Comparison of ENCODE assay signal across 8 cellular contexts in the genomic region with DNA sequence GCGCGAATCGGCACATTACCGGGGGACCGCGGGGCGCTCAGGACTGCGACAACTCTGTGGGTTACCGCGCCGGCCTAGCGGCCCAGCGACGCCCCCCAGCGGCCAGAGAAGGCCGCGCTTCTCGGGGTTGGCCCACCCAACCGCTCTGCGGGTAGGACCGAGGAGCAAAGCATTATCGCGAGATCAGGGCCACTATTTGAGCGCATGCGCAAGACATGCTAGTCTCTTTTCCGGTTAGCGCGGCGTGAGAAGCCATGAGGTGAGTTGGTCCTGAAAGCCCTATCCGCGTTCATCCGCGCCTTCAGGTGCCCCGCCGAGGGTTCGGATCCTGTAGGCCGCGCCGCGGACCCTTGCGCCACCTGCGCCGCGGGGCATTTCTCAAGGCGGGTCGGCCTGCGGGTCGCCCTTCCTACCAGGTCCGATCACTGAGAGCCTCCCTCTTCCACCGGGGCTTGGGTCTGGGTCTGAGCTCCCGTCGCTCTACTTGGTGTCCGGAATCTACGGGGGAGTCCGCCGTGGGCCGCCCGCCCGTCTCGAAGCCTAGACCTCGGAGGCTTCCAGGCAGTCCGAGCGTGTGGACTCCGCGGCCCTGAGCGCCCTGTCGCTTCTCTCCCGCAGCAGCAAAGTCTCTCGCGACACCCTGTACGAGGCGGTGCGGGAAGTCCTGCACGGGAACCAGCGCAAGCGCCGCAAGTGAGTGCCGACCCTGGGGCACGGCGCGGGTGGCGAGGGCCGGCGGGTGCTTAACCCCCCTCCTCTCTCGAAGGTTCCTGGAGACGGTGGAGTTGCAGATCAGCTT. TPM values are rescaled to one million over a fixed set of nuclear protein-coding genes. Genes with fewer than 3 reads are reported as not detected.
DNase-seq lines count a peak whose midpoint lies in the region; ATAC-seq and TF ChIP-seq lines count a peak whose summit lies in the region.

RPL10A (plus strand) TSS at position 221 of the 799 bp plus-strand sequence; CDS start at position 255, 34 bp downstream.

- peaks cover 35% of the 10 kb centered on the region for H3K4me1 Mint-ChIP-seq in CD14-positive monocyte

- 0% methylated on average over 42 of the region's 86 CpGs for WGBS in lower leg skin, 2 donors

- DNase-seq in CD14-positive monocyte (ENCODE audit: low spot score) (peak; percentile 97), NCI-H774 (lab: John Stamatoyannopoulos, UW) (peak; percentile 95), dermis microvascular lymphatic vessel endothelial cell (ENCODE audit: low read depth in 2 of 2) (peak; percentile 96 to 97), lower leg skin (ENCODE audit: low spot score in 2 of 2) (peak; percentile 96 to 99)
- DNase-seq in activated CD4-positive, alpha-beta T cell treated with anti-CD3 and anti-CD28 coated beads, Interleukin-2, amount 50 U/mL, for 48 hours, result peak; percentile 95 to 96
- DNase-seq in stimulated activated CD4-positive, alpha-beta T cell treated with anti-CD3 and anti-CD28 coated beads, Interleukin-4, amount 100 ng/mL, for 48 hours (ENCODE audit: low read depth in 2 of 2), result peak; percentile 92 to 93

- TF ChIP-seq POLR2A in lower leg skin (IDR thresholded peaks at IDR 0.05), result peak in 1 of 2 donors; percentile 70

- peaks cover 0 to 6% (median 0%) of the 10 kb centered on the region in 3 donors for H3K27me3 Mint-ChIP-seq in CD14-positive monocyte (ENCODE audit: low read depth in 3 of 3)

- intact Hi-C loops in CD14-positive monocyte (cut with micrococcal nuclease) (loop anchor here (1.0 to 5.0 kb wide), 3 partner anchors 125 to 171 kb away; partner anchors contain the start of genes DEF6 (in 2 of the 2) and PPARD (in 1 of the 2)), lower leg skin (cut with DNase I; ENCODE audit: low total_unique reads) (loop anchor here (5.0 kb wide), 1 partner anchor 126 kb away; the partner anchor contains the start of gene PPARD)

- peak within 1 kb of the TSS; percentile 98 for H3K4me3 Mint-ChIP-seq in CD14-positive monocyte

- H3K36me3 Mint-ChIP-seq in CD14-positive monocyte, result peaks cover 44 to 52% of the 10 kb centered on the region in 2 donors

- H3K4me3 ChIP-seq in lower leg skin (ENCODE audit: low read depth, poor library complexity, severe bottlenecking), result peak within 1 kb of the TSS; percentile 90

- H3K27ac Mint-ChIP-seq in CD14-positive monocyte, result peak within 1 kb of the TSS; percentile 96 to 99 (median 98)

- ATAC-seq in GM19351 (IDR thresholded peaks at IDR 0.05; ENCODE audit: unreplicated experiment), result peak; percentile 89
- ATAC-seq in HG03565 (IDR thresholded peaks at IDR 0.05; ENCODE audit: unreplicated experiment), result peak; percentile 84

- H3K9me3 Mint-ChIP-seq in CD14-positive monocyte, result peaks cover 0 to 7% (median 0%) of the 10 kb centered on the region in 7 donors

- TF ChIP-seq CTCF in CD14-positive monocyte (IDR thresholded peaks at IDR 0.05) (peak; percentile 92), lower leg skin (IDR thresholded peaks at IDR 0.05) (peak in 1 of 3 donors; percentile 80)

RNA-seq across cellular contexts. Expression of gene RPL10A, which starts in this region (rescaled TPM):
- polyA plus RNA-seq in CD14-positive monocyte, result 100 to 1,000 TPM; 345 to 421 TPM
- 1,744 and 1,805 TPM in 2 replicates for total RNA-seq in dermis microvascular lymphatic vessel endothelial cell
- 1,000 to 10,000 TPM; 1,714 to 2,467 (median 2,118) TPM for total RNA-seq in lower leg skin

Comparison
In these comparisons a context has a peak if more than half of its experiments do, and no peak if none do; other contexts are left out.
1. Peak in every context shown above with its lines: DNase-seq, ATAC-seq and H3K4me3 ChIP-seq.